11 cellular contexts compared by ENCODE assay signal in the genomic region with DNA sequence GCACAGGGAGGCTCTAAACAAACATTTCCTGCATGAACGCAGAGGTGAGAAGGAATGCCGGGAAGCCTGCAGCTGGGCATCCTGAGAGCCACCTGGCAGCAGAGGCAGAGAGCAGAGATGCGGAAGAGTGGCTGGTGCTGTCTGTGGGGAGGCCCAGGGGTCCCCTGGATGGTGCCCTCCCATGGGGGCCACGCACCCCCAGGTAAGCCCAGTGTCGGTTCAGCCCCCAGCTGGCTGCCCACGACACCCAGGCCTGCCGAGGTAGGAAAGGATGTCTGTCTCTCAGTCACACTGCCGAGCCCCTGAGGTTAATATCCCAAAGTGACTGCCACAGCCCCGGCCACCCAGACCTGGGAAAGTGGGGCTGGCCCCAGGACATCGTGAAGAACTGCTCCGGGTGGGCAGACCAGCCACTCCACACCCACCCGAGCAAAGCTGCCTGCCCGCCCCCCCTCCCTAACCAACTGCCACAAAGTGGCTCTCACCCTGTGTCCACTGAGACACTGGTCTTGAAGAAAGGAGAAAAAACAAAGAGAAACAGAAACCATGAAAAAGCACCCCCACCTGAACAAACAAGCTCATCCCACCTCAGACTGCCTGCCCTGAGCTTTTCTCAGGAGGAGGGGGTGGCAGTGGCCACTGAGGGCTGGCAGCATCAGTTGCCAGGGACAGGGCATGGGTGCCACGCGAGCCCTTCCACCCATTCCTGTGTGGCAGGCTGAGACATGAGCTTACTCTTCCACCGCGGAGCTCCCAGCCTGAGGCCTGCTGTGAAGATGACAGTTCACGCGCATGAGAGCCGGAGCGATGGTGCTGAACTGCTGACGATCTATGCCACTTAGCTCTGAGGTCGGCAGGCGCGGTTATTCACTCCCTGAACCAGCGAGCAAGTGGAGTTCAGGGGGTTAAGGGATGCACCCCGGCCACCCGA. TPM values are rescaled to one million over a fixed set of nuclear protein-coding genes. Genes with fewer than 3 reads are reported as not detected.
A peak's percentile ranks its signal among the peaks of the same experiment; 100 is the strongest.
DNase-seq lines count a peak whose midpoint lies in the region; ATAC-seq and TF ChIP-seq lines count a peak whose summit lies in the region.
"Had no signal": no experiment of that assay in that cellular context is flagged by ENCODE, and none has a peak within 500 bp of the region (broad histone marks: within the 10 kb centered on the region; RNA-seq: fewer than 3 reads in every experiment).

No MANE protein-coding gene starts in this region.

- peaks cover 16% of the 10 kb centered on the region for H3K36me3 Mint-ChIP-seq in activated T-cell treated with anti-CD3 and anti-CD28 coated beads, Interleukin-2, amount 50 U/mL, for 4 hours (ENCODE audit: insufficient read depth)
- H3K36me3 Mint-ChIP-seq in nephron progenitor cell (ENCODE audit: low read depth) (peaks cover 16% of the 10 kb centered on the region), Calu3 (ENCODE audit: insufficient read depth, unreplicated experiment) (peaks cover 3% of the 10 kb centered on the region)

- peak; percentile 34 for DNase-seq in NCI-H1694 treated with DMSO at 0.1 percent for 48 hours (lab: John Stamatoyannopoulos, UW)
- DNase-seq in NCI-H1694 (lab: John Stamatoyannopoulos, UW) = no peak
- peak; percentile 53 for DNase-seq in NCI-H128 (lab: John Stamatoyannopoulos, UW; ENCODE audit: unreplicated experiment)
- DNase-seq in activated T-cell treated with anti-CD3 and anti-CD28 coated beads, Interleukin-2, amount 50 U/mL, for 4 hours = no peak
- no peak for DNase-seq in nephron progenitor cell
- DNase-seq in cerebellar cortex (ENCODE audit: low spot score) = no peak
- DNase-seq in Calu3 = no peak
- DNase-seq: dorsolateral prefrontal cortex; stimulated activated CD4-positive, alpha-beta T cell treated with anti-CD3 and anti-CD28 coated beads, Interleukin-2, amount 100 ng/mL, for 24 hours had no signal

- H3K9me3 Mint-ChIP-seq in activated T-cell treated with anti-CD3 and anti-CD28 coated beads, Interleukin-2, amount 50 U/mL, for 4 hours = no peaks in the 10 kb centered on the region
- H3K9me3 Mint-ChIP-seq in nephron progenitor cell = no peaks in the 10 kb centered on the region
- H3K9me3 Mint-ChIP-seq in Calu3 (ENCODE audit: low read depth, unreplicated experiment) = no peaks in the 10 kb centered on the region

- intact Hi-C loops in Calu3 (cut with micrococcal nuclease; ENCODE audit: unreplicated experiment) = no loop called here

- BruUV-seq in Calu3 (replicated peaks; lab: Mats Ljungman, UMichigan) = no TSS peak

- CTCF ChIA-PET in Calu3 (lab: Charles Lee) = interaction anchor here (0.6 kb wide), 2 partner anchors 218 to 1436 kb away, joined by 3 read pairs; no protein-coding TSS in a partner anchor

- H3K27me3 Mint-ChIP-seq in activated T-cell treated with anti-CD3 and anti-CD28 coated beads, Interleukin-2, amount 50 U/mL, for 4 hours (ENCODE audit: low read depth) = no peaks in the 10 kb centered on the region
- H3K27me3 Mint-ChIP-seq in nephron progenitor cell (ENCODE audit: low read depth, poor library complexity) (peaks cover 6% of the 10 kb centered on the region), Calu3 (ENCODE audit: unreplicated experiment) (no peaks in the 10 kb centered on the region)

- peak overlapping the region; percentile 70 for H3K4me3 Mint-ChIP-seq in activated T-cell treated with anti-CD3 and anti-CD28 coated beads, Interleukin-2, amount 50 U/mL, for 4 hours
- H3K4me3 Mint-ChIP-seq in nephron progenitor cell (peak overlapping the region; percentile 58), Calu3 (ENCODE audit: low read depth, unreplicated experiment) (no peak overlapping the region)

- H3K27ac Mint-ChIP-seq in nephron progenitor cell (peak overlapping the region; percentile 64), Calu3 (ENCODE audit: unreplicated experiment) (no peak overlapping the region)

- peaks cover 99% of the 10 kb centered on the region for H3K4me1 Mint-ChIP-seq in activated T-cell treated with anti-CD3 and anti-CD28 coated beads, Interleukin-2, amount 50 U/mL, for 4 hours (ENCODE audit: low read depth)
- H3K4me1 Mint-ChIP-seq in nephron progenitor cell = peaks cover 99% of the 10 kb centered on the region
- peaks cover 66% of the 10 kb centered on the region for H3K4me1 Mint-ChIP-seq in Calu3 (ENCODE audit: low read depth, unreplicated experiment)

- ATAC-seq in activated T-cell treated with anti-CD3 and anti-CD28 coated beads, Interleukin-2, amount 50 U/mL, for 4 hours = no peak
- ATAC-seq in HG02610 (IDR thresholded peaks at IDR 0.05; ENCODE audit: unreplicated experiment) = no peak
- ATAC-seq: A549 had no signal

- no peak for TF ChIP-seq CTCF in nephron progenitor cell (IDR thresholded peaks at IDR 0.05)
- TF ChIP-seq CTCF in Calu3 (IDR thresholded peaks at IDR 0.05; ENCODE audit: unreplicated experiment) = no peak

RNA-seq across cellular contexts. Expression of gene CCDC88C, which starts 40.8 kb away (rescaled TPM):
- total RNA-seq in activated T-cell treated with anti-CD3 and anti-CD28 coated beads, Interleukin-2, amount 50 U/mL, for 4 hours = 10 to 100 TPM; 50.3 to 60.2 (median 58.2) TPM
- 33.2 and 43.9 TPM in 2 replicates for total RNA-seq in Calu3 (2022)

Comparison
In these comparisons a context has a peak if more than half of its experiments do, and no peak if none do; other contexts are left out.
1. DNase-seq: peak in NCI-H1694 treated with DMSO at 0.1 percent for 48 hours (single experiment) and NCI-H128 (single experiment); none in NCI-H1694 (single experiment), activated T-cell treated with anti-CD3 and anti-CD28 coated beads, Interleukin-2, amount 50 U/mL, for 4 hours (single experiment), nephron progenitor cell (single experiment), cerebellar cortex (single experiment) and Calu3 (single experiment).